In genomic region chr1:32199717-32200072, GRCh38 we compare ENCODE assay signal across 6 cellular contexts. TPM values are rescaled to one million over a fixed set of nuclear protein-coding genes. Genes with fewer than 3 reads are reported as not detected.
DNase-seq lines count a peak whose midpoint lies in the region; ATAC-seq and TF ChIP-seq lines count a peak whose summit lies in the region.

No MANE protein-coding gene starts in this region.

- peak overlapping the region; percentile 73 for H3K4me3 ChIP-seq in OCI-LY1 (ENCODE audit: low read depth, low read length, poor library complexity, severe bottlenecking)

- H3K27me3 ChIP-seq in OCI-LY1 (ENCODE audit: insufficient read depth, low read length): no peaks in the 10 kb centered on the region

- peak overlapping the region; percentile 90 for H3K27ac Mint-ChIP-seq in type B pancreatic cell

- TF ChIP-seq CTCF in C4-2B (conservative IDR thresholded peaks at IDR 0.05): no peak
- no peak for TF ChIP-seq CTCF in OCI-LY1 (IDR thresholded peaks at IDR 0.05; ENCODE audit: low read length)
- TF ChIP-seq CTCF in type B pancreatic cell (conservative IDR thresholded peaks at IDR 0.05): no peak

- H3K36me3 ChIP-seq in OCI-LY1 (ENCODE audit: insufficient read depth, low read length): peaks cover 35% of the 10 kb centered on the region

- peaks cover 28% of the 10 kb centered on the region for H3K4me1 ChIP-seq in OCI-LY1 (ENCODE audit: insufficient read depth, low read length, severe bottlenecking)

- DNase-seq in left ventricle myocardium superior: peak; percentile 87
- no peak for DNase-seq in type B pancreatic cell (ENCODE audit: extremely low spot score, unreplicated experiment)
- no peak for DNase-seq in GF-D8 (lab: John Stamatoyannopoulos, UW)

- H3K27me3 Mint-ChIP-seq in type B pancreatic cell: no peaks in the 10 kb centered on the region

- peaks cover 30% of the 10 kb centered on the region for H3K4me1 Mint-ChIP-seq in type B pancreatic cell (ENCODE audit: unreplicated experiment)

- H3K36me3 Mint-ChIP-seq in type B pancreatic cell: peaks cover 3% of the 10 kb centered on the region

- H3K9me3 ChIP-seq in OCI-LY1 (ENCODE audit: low read length): no peaks in the 10 kb centered on the region

- H3K9me3 Mint-ChIP-seq in type B pancreatic cell: no peaks in the 10 kb centered on the region

- no peak overlapping the region for H2AFZ ChIP-seq in OCI-LY1 (ENCODE audit: low read length)

- peak; percentile 75 for ATAC-seq in left ventricle myocardium superior
- ATAC-seq in GM19324 (IDR thresholded peaks at IDR 0.05; ENCODE audit: low FRiP score, unreplicated experiment): no peak

- no peaks in the 10 kb centered on the region for H3K79me2 ChIP-seq in OCI-LY1 (ENCODE audit: insufficient read depth, low read length)

- peak overlapping the region; percentile 77 for H3K9ac ChIP-seq in OCI-LY1 (ENCODE audit: low read length)

- intact Hi-C loops in left ventricle myocardium superior (cut with micrococcal nuclease): no loop called here

- no peaks in the 10 kb centered on the region for H3F3A ChIP-seq in OCI-LY1 (ENCODE audit: insufficient read depth, low read length)

- H4K20me1 ChIP-seq in OCI-LY1 (ENCODE audit: insufficient read depth, low read length): no peaks in the 10 kb centered on the region

- H3K27ac ChIP-seq in C4-2B (peak overlapping the region; percentile 64), OCI-LY1 (ENCODE audit: low read depth, low read length, poor library complexity, severe bottlenecking) (peak overlapping the region; percentile 75)

- H3K9me2 ChIP-seq in OCI-LY1 (ENCODE audit: low read depth, low read length): no peaks in the 10 kb centered on the region

- peak overlapping the region; percentile 93 for H3K4me3 Mint-ChIP-seq in type B pancreatic cell

- H3K4me2 ChIP-seq in OCI-LY1 (ENCODE audit: low read length): peak overlapping the region; percentile 87

RNA-seq across cellular contexts. Expression of gene CCDC28B, which starts 0.7 kb away (rescaled TPM):
- total RNA-seq in left ventricle myocardium superior (33.2 TPM), type B pancreatic cell (ENCODE audit: low replicate concordance) (15.8 and 19.6 TPM in 2 replicates)

RNA-seq across cellular contexts. Expression of gene IQCC, which starts 5.8 kb away (rescaled TPM):
- total RNA-seq in left ventricle myocardium superior: 0.92 TPM
- 4.3 and 4.7 TPM in 2 replicates for total RNA-seq in type B pancreatic cell (ENCODE audit: low replicate concordance)

RNA-seq across cellular contexts. Expression of gene DCDC2B, which starts 9.2 kb away (rescaled TPM):
- not detected for total RNA-seq in left ventricle myocardium superior
- total RNA-seq in type B pancreatic cell (ENCODE audit: low replicate concordance): not detected in 2 replicates

RNA-seq across cellular contexts. Expression of gene TXLNA, which starts 20.2 kb away (rescaled TPM):
- total RNA-seq in left ventricle myocardium superior: 16.5 TPM
- total RNA-seq in type B pancreatic cell (ENCODE audit: low replicate concordance): 54.0 and 60.4 TPM in 2 replicates

RNA-seq across cellular contexts. Expression of gene TMEM234, which starts 22.5 kb away (rescaled TPM):
- 7.4 TPM for total RNA-seq in left ventricle myocardium superior
- total RNA-seq in type B pancreatic cell (ENCODE audit: low replicate concordance): 33.9 and 35.4 TPM in 2 replicates
